Comparison of ENCODE assay signal across 8 cellular contexts in the genomic region with DNA sequence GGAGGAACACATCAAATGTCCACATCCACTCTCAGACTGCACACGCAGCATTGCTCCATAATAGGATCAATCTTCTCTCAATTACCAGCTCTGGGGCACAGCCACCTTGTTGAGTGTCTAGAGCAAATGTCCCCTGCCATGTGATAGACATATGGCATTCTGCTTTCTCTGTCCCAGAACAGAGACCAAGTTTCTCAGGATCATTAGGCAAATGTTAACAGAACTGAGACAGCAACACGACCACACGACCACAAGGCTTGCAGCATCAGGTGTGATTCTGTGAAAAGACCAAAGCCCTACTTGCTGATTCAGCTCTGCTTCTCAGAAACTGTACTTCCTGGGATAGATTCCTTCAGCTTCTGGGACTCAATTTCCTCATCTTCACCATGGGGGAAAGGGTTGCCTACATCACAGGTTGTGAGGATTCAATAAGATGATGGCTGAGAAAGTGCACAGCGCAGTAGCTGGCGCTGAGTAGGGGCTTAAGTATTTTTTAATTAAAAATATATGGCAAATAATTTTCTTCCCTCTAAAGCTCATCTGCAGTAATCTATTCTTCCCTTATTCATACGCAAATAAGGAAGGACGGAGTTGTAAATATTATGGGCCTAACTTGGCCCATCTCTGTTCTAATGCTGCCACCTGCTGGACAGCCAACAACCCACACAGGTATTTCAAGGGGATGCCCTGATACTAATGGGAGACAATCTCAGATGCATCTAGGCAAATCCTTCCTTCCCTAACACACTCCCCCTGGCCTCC. TPM values are rescaled to one million over a fixed set of nuclear protein-coding genes. Genes with fewer than 3 reads are reported as not detected.
DNase-seq lines count a peak whose midpoint lies in the region; ATAC-seq and TF ChIP-seq lines count a peak whose summit lies in the region.

No MANE protein-coding gene starts in this region.

- WGBS in tibial nerve, 2 donors = 68 to 69% methylated on average over 7 of the region's 7 CpGs

- TF ChIP-seq POLR2A in tibial nerve (IDR thresholded peaks at IDR 0.05) = no peak

- TF ChIP-seq CTCF in RWPE2 (IDR thresholded peaks at IDR 0.05; ENCODE audit: poor library complexity, severe bottlenecking) = peak; percentile 81
- peak; percentile 96 for TF ChIP-seq CTCF in foreskin keratinocyte (conservative IDR thresholded peaks at IDR 0.05)
- peak; percentile 93 for TF ChIP-seq CTCF in osteocyte (IDR thresholded peaks at IDR 0.05)
- peak; percentile 68 to 91 (median 87) for TF ChIP-seq CTCF in tibial nerve (IDR thresholded peaks at IDR 0.05)

- peaks cover 4% of the 10 kb centered on the region for H3K4me1 Mint-ChIP-seq in activated T-helper 17 cell treated with anti-CD3 and anti-CD28 coated beads, Interleukin-2, amount 50 U/mL, for 72 hours
- H3K4me1 Mint-ChIP-seq in osteocyte (ENCODE audit: unreplicated experiment) = peaks cover 3% of the 10 kb centered on the region

- H3K4me3 Mint-ChIP-seq in activated T-helper 17 cell treated with anti-CD3 and anti-CD28 coated beads, Interleukin-2, amount 50 U/mL, for 72 hours = no peak overlapping the region
- H3K4me3 Mint-ChIP-seq in osteocyte (ENCODE audit: unreplicated experiment) = no peak overlapping the region

- no peaks in the 10 kb centered on the region for H3K9me3 ChIP-seq in RWPE2 (ENCODE audit: severe bottlenecking)
- no peaks in the 10 kb centered on the region for H3K9me3 ChIP-seq in tibial nerve

- no peaks in the 10 kb centered on the region for H3K36me3 ChIP-seq in RWPE2 (ENCODE audit: low read depth)
- no peaks in the 10 kb centered on the region for H3K36me3 ChIP-seq in tibial nerve

- no peak overlapping the region for H3K27ac ChIP-seq in RWPE2 (ENCODE audit: poor library complexity, severe bottlenecking)
- no peak overlapping the region for H3K27ac ChIP-seq in foreskin keratinocyte
- no peak overlapping the region for H3K27ac ChIP-seq in tibial nerve

- H3K27me3 ChIP-seq in RWPE2 (ENCODE audit: insufficient read depth, poor library complexity, severe bottlenecking) (no peaks in the 10 kb centered on the region), foreskin keratinocyte (peaks cover 6% of the 10 kb centered on the region), tibial nerve (no peaks in the 10 kb centered on the region)

- no peaks in the 10 kb centered on the region for H3K4me1 ChIP-seq in RWPE2 (ENCODE audit: insufficient read depth, poor library complexity, severe bottlenecking)
- no peaks in the 10 kb centered on the region for H3K4me1 ChIP-seq in foreskin keratinocyte
- peaks cover 0 to 9% (median 0%) of the 10 kb centered on the region in 4 donors for H3K4me1 ChIP-seq in tibial nerve

- H3K27me3 Mint-ChIP-seq in activated T-helper 17 cell treated with anti-CD3 and anti-CD28 coated beads, Interleukin-2, amount 50 U/mL, for 72 hours = peaks cover 7% of the 10 kb centered on the region
- peaks cover 4% of the 10 kb centered on the region for H3K27me3 Mint-ChIP-seq in osteocyte (ENCODE audit: unreplicated experiment)

- TF ChIP-seq EP300 in tibial nerve (IDR thresholded peaks at IDR 0.05) = no peak

- H3K9me3 Mint-ChIP-seq in activated T-helper 17 cell treated with anti-CD3 and anti-CD28 coated beads, Interleukin-2, amount 50 U/mL, for 72 hours = no peaks in the 10 kb centered on the region
- H3K9me3 Mint-ChIP-seq in osteocyte (ENCODE audit: unreplicated experiment) = no peaks in the 10 kb centered on the region

- H3K4me3 ChIP-seq in RWPE2 (ENCODE audit: severe bottlenecking) = no peak overlapping the region
- H3K4me3 ChIP-seq in tibial nerve = no peak overlapping the region

- ATAC-seq in GM18870 (IDR thresholded peaks at IDR 0.05; ENCODE audit: unreplicated experiment) (peak; percentile 53), RWPE2 (ENCODE audit: low read depth) (peak; percentile 92), foreskin keratinocyte (peak; percentile 77)
- peak; percentile 80 for ATAC-seq in activated T-helper 17 cell treated with anti-CD3 and anti-CD28 coated beads, Interleukin-2, amount 50 U/mL, for 72 hours (replicated peaks)

- DNase-seq in AG08395 (ENCODE audit: low spot score) = peak; percentile 79
- peak; percentile 58 for DNase-seq in LHCN-M2 (ENCODE audit: low read depth)
- no peak for DNase-seq in RWPE2 (ENCODE audit: low spot score)
- peak; percentile 32 to 50 for DNase-seq in foreskin keratinocyte
- DNase-seq in osteocyte (ENCODE audit: extremely low spot score, unreplicated experiment) = peak; percentile 88
- DNase-seq in tibial nerve (ENCODE audit: low spot score in 2 of 2) = peak; percentile 65 to 84

- H3K36me3 Mint-ChIP-seq in activated T-helper 17 cell treated with anti-CD3 and anti-CD28 coated beads, Interleukin-2, amount 50 U/mL, for 72 hours (ENCODE audit: low read depth) = no peaks in the 10 kb centered on the region
- H3K36me3 Mint-ChIP-seq in osteocyte (ENCODE audit: unreplicated experiment) = no peaks in the 10 kb centered on the region

- H3K27ac Mint-ChIP-seq in activated T-helper 17 cell treated with anti-CD3 and anti-CD28 coated beads, Interleukin-2, amount 50 U/mL, for 72 hours = no peak overlapping the region
- H3K27ac Mint-ChIP-seq in osteocyte (ENCODE audit: unreplicated experiment) = no peak overlapping the region

RNA-seq across cellular contexts. Expression of a gene that starts 54.3 kb away (rescaled TPM):
- 34.9 and 47.8 TPM in 2 replicates for total RNA-seq in LHCN-M2 (2014; rRNA removed)
- polyA plus RNA-seq in LHCN-M2 (2012) = 13.4 TPM
- 10 to 100 TPM; 37.1 to 58.2 TPM for total RNA-seq in activated T-helper 17 cell treated with anti-CD3 and anti-CD28 coated beads, Interleukin-2, amount 50 U/mL, for 72 hours
- total RNA-seq in foreskin keratinocyte = 37.0 and 37.7 TPM in 2 replicates
- polyA plus RNA-seq in foreskin keratinocyte = 8.2 and 8.8 TPM in 2 replicates
- total RNA-seq in osteocyte = 45.2 and 46.1 TPM in 2 replicates
- 10 to 100 TPM; 63.3 to 91.8 (median 84.5) TPM for total RNA-seq in tibial nerve
